8 cellular contexts compared by ENCODE assay signal in the genomic region with DNA sequence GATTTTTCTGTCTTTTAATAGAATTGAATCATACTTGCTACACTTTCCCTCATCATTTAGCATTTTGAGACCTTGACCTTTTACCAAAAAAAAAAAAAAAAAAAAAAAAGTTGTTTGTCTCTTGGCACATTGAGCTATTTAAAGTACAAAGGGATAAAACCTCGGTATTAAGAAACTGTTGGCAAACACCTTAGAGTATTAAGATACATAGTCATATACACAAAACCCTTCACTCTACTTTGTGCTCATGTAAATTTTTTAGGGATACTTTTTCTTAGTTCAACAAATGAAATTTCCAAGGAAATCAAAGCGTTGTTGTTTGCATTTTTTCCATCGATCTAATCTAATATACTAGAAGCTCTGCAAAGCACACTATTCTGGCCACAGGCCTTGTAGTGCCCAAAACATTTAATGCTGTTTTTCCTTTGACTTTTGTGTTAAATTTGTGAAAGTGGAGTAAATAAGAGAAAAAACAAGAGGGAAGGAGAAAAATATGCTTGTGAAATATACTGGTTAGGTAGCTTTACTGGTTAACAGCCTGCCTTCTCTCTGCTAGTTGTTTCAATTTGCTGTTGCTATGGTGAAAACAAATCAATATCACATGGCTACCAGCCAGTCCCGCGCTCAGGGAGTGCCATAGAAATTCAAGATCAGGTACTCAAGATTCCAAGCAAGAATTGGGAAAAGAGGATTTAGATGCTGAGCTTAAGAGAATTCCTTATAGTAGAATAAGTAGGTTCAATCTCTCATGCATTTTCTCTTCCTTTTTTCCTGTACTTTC. TPM values are rescaled to one million over a fixed set of nuclear protein-coding genes. Genes with fewer than 3 reads are reported as not detected.
A peak's percentile ranks its signal among the peaks of the same experiment; 100 is the strongest.
DNase-seq lines count a peak whose midpoint lies in the region; ATAC-seq and TF ChIP-seq lines count a peak whose summit lies in the region.

No MANE protein-coding gene starts in this region.

- peak; percentile 21 for DNase-seq in stimulated activated CD4-positive, alpha-beta T cell treated with anti-CD3 and anti-CD28 coated beads, Interleukin-4, amount 100 ng/mL, for 24 hours
- DNase-seq in stimulated activated CD4-positive, alpha-beta T cell treated with anti-CD3 and anti-CD28 coated beads, Interleukin-2, amount 100 ng/mL, for 48 hours, result no peak
- peak in 1 of 3 donors; percentile 70 for DNase-seq in Peyer's patch
- no peak for DNase-seq in chondrocyte (ENCODE audit: low spot score)
- DNase-seq in vagina (ENCODE audit: extremely low spot score in 2 of 2), result no peak

- H3K36me3 ChIP-seq in Peyer's patch (no peaks in the 10 kb centered on the region), mesodermal cell (ENCODE audit: control insufficient read depth, insufficient read depth, low read length) (peaks cover 16% of the 10 kb centered on the region), vagina (no peaks in the 10 kb centered on the region)

- H3K9me3 ChIP-seq in Peyer's patch (no peaks in the 10 kb centered on the region), mesodermal cell (ENCODE audit: control insufficient read depth, low read length) (no peaks in the 10 kb centered on the region), vagina (no peaks in the 10 kb centered on the region)

- no peaks in the 10 kb centered on the region for H3K9me3 Mint-ChIP-seq in chondrocyte (ENCODE audit: low read depth)

- peaks cover 3% of the 10 kb centered on the region for H3K36me3 Mint-ChIP-seq in chondrocyte (ENCODE audit: low read depth)

- H3K27ac ChIP-seq in Peyer's patch (peak overlapping the region; percentile 69 to 89 (median 84)), mesodermal cell (ENCODE audit: low read depth, low read length, severe bottlenecking) (peak overlapping the region; percentile 96), vagina (peak overlapping the region; percentile 95)

- H3K4me1 Mint-ChIP-seq in chondrocyte (ENCODE audit: low read depth), result peaks cover 45% of the 10 kb centered on the region

- H3K4me3 Mint-ChIP-seq in chondrocyte (ENCODE audit: unreplicated experiment), result peak overlapping the region; percentile 89

- H3K27ac Mint-ChIP-seq in chondrocyte (ENCODE audit: unreplicated experiment), result peak overlapping the region; percentile 94

- WGBS in mesodermal cell (ENCODE audit: insufficient coverage in 2 of 2), 2 experiments, result 84% methylated on average over 4 of the region's 5 CpGs; no CpG with 5 or more reads in 1 of the 2 experiments

- ATAC-seq in GM19324 (IDR thresholded peaks at IDR 0.05; ENCODE audit: low FRiP score, unreplicated experiment), result no peak
- ATAC-seq in HG03565 (IDR thresholded peaks at IDR 0.05; ENCODE audit: unreplicated experiment), result no peak

- peaks cover 0 to 43% (median 5%) of the 10 kb centered on the region in 4 donors for H3K4me1 ChIP-seq in Peyer's patch
- peaks cover 25% of the 10 kb centered on the region for H3K4me1 ChIP-seq in mesodermal cell (ENCODE audit: control insufficient read depth, insufficient read depth, low read length, poor library complexity, severe bottlenecking)
- H3K4me1 ChIP-seq in vagina, result peaks cover 65% of the 10 kb centered on the region

- no peak for TF ChIP-seq CTCF in Peyer's patch (IDR thresholded peaks at IDR 0.05)
- TF ChIP-seq CTCF in chondrocyte (IDR thresholded peaks at IDR 0.05), result no peak
- no peak for TF ChIP-seq CTCF in vagina (IDR thresholded peaks at IDR 0.05)

- intact Hi-C loops in vagina (cut with DNase I), result loop anchor here (5.0 to 10.0 kb wide), 2 partner anchors 107 to 120 kb away; no protein-coding TSS in a partner anchor

- no peaks in the 10 kb centered on the region for H3K27me3 ChIP-seq in Peyer's patch
- H3K27me3 ChIP-seq in vagina, result no peaks in the 10 kb centered on the region

- TF ChIP-seq POLR2A in Peyer's patch (IDR thresholded peaks at IDR 0.05), result no peak
- TF ChIP-seq POLR2A in vagina (IDR thresholded peaks at IDR 0.05), result no peak

- H3K4me3 ChIP-seq in Peyer's patch (peak overlapping the region; percentile 47 to 67 (median 57)), mesodermal cell (ENCODE audit: extremely low read depth, insufficient read depth, low read length, poor library complexity, severe bottlenecking) (peak overlapping the region; percentile 67), vagina (peak overlapping the region; percentile 56 to 68)

- H3K27me3 Mint-ChIP-seq in chondrocyte (ENCODE audit: low read depth), result no peaks in the 10 kb centered on the region

RNA-seq across cellular contexts. Expression of a gene that starts 2.6 kb away (rescaled TPM):
- total RNA-seq in Peyer's patch, result 10 to 100 TPM; 27.0 to 44.6 (median 36.3) TPM
- total RNA-seq in chondrocyte, result 40.1 to 65.1 TPM (median 41.3 TPM) in 3 replicates
- 70.4 TPM for polyA plus RNA-seq in mesodermal cell (2013, experiment 1 of 2)
- 64.7 TPM for polyA plus RNA-seq in mesodermal cell (2013, experiment 2 of 2)
- total RNA-seq in vagina, result 63.1 TPM
